In the genomic region with DNA sequence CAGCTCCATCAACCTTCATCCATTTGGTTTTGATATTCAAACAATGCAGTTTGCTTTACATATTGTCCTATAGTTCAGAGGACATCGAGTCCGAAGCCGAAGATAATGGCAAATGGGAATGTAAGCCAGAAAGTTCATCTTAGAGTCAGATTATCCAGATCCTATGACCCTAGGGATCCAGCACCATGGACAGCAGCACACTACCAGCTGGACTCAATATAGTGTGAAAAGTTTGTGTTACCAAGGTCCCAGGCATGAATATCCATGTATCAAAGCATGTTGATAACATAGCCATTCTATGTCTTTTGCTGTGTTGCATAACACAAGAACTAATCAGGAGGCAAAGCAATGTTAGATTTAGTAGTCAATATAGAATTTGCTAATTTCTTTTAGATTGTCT, we compare ENCODE assay signal across 10 cellular contexts. TPM values are rescaled to one million over a fixed set of nuclear protein-coding genes. Genes with fewer than 3 reads are reported as not detected.
DNase-seq lines count a peak whose midpoint lies in the region; ATAC-seq, FAIRE-seq and TF ChIP-seq lines count a peak whose summit lies in the region.
"Had no signal": no experiment of that assay in that cellular context is flagged by ENCODE, and none has a peak within 500 bp of the region (broad histone marks: within the 10 kb centered on the region; RNA-seq: fewer than 3 reads in every experiment).

No MANE protein-coding gene starts in this region.

- ATAC-seq in left lung, result peak; percentile 54
- no peak for ATAC-seq in GM18870 (IDR thresholded peaks at IDR 0.05; ENCODE audit: unreplicated experiment)

- peak; percentile 16 for DNase-seq in GM12865 (ENCODE audit: low read depth)
- DNase-seq in LoVo (ENCODE audit: low spot score), result peak; percentile 35
- DNase-seq in amniotic epithelial cell (ENCODE audit: low read depth), result peak; percentile 13
- no peak for DNase-seq in left lung
- DNase-seq in D721Med (ENCODE audit: insufficient read length, low spot score), result no peak
- DNase-seq in CD1c-positive myeloid dendritic cell (ENCODE audit: extremely low spot score), result no peak
- DNase-seq in NCI-H2029 (lab: John Stamatoyannopoulos, UW), result no peak
- DNase-seq: dorsolateral prefrontal cortex, midbrain had no signal

- FAIRE-seq in D721Med (lab: Jason Lieb, UNC), result no peak

- no peaks in the 10 kb centered on the region for H3K4me1 ChIP-seq in left lung

- H3K27me3 ChIP-seq in left lung, result no peaks in the 10 kb centered on the region
- H3K27me3 ChIP-seq: dorsolateral prefrontal cortex had no signal

- TF ChIP-seq CTCF in GM12865 (IDR thresholded peaks at IDR 0.05; ENCODE audit: insufficient read depth, low read depth, low read length, missing control alignments), result no peak
- TF ChIP-seq CTCF in left lung (IDR thresholded peaks at IDR 0.05), result no peak
- TF ChIP-seq CTCF in D721Med (IDR thresholded peaks at IDR 0.05; ENCODE audit: insufficient read depth, missing control alignments), result no peak

- no peaks in the 10 kb centered on the region for H3K36me3 ChIP-seq in left lung

- H3K27ac ChIP-seq in left lung, result no peak overlapping the region

- H3K9me3 ChIP-seq in left lung, result no peaks in the 10 kb centered on the region

- no peak overlapping the region for H3K4me3 ChIP-seq in GM12865 (ENCODE audit: low read depth, low read length)
- no peak overlapping the region for H3K4me3 ChIP-seq in left lung
- H3K4me3 ChIP-seq: dorsolateral prefrontal cortex had no signal

- intact Hi-C loops in left lung (cut with DNase I), result no loop called here

RNA-seq across cellular contexts. Expression of a gene that starts 46.3 kb away (rescaled TPM):
- total RNA-seq in left lung, result 1 to 10 TPM; 1.1 to 2.9 TPM

Comparison
In these comparisons a context has a peak if more than half of its experiments do, and no peak if none do; other contexts are left out.
1. DNase-seq: peak in GM12865 (single experiment), LoVo (single experiment) and amniotic epithelial cell (single experiment); none in left lung (0 of 2), D721Med (single experiment), CD1c-positive myeloid dendritic cell (single experiment) and NCI-H2029 (single experiment).